ENCODE assay signal across 1 cellular context in genomic region chr11:35215945-35216344, GRCh38.
TF ChIP-seq lines count a peak whose summit lies in the region.

No MANE protein-coding gene starts in this region.

TF ChIP-seq in H1, 55 proteins besides CTCF, POLR2A, EP300 and RAD21 (continued from another document):
- TF ChIP-seq CHD7 (IDR thresholded peaks at IDR 0.05; ENCODE audit: insufficient replicate concordance, low read length) = no peak
- no peak for TF ChIP-seq BRCA1 (IDR thresholded peaks at IDR 0.05; ENCODE audit: low read depth, low read length)
- TF ChIP-seq NRF1 (IDR thresholded peaks at IDR 0.05; ENCODE audit: low read depth, low read length) = no peak
- no peak for TF ChIP-seq CTBP2 (IDR thresholded peaks at IDR 0.05; ENCODE audit: borderline replicate concordance, insufficient read depth, insufficient read length, low read length)
- no peak for TF ChIP-seq HDAC6 (IDR thresholded peaks at IDR 0.05; ENCODE audit: low read depth, low read length)
- TF ChIP-seq TAF1 (IDR thresholded peaks at IDR 0.05; ENCODE audit: low read depth, low read length) = no peak
- no peak for TF ChIP-seq JUN (IDR thresholded peaks at IDR 0.05; ENCODE audit: low read depth, low read length)
- TF ChIP-seq CEBPB (IDR thresholded peaks at IDR 0.05; ENCODE audit: low read depth, low read length) = no peak
- TF ChIP-seq YY1 (IDR thresholded peaks at IDR 0.05; ENCODE audit: low read depth, low read length) = no peak
- no peak for TF ChIP-seq FOSL1 (IDR thresholded peaks at IDR 0.05; ENCODE audit: insufficient read depth, low read depth, low read length)
- no peak for TF ChIP-seq ATF2 (IDR thresholded peaks at IDR 0.05; ENCODE audit: low read length)
- no peak for TF ChIP-seq SRF (IDR thresholded peaks at IDR 0.05; ENCODE audit: low read depth, low read length)
- TF ChIP-seq CBX8 (IDR thresholded peaks at IDR 0.05; ENCODE audit: borderline replicate concordance, low read depth, low read length) = no peak
- TF ChIP-seq RNF2 (IDR thresholded peaks at IDR 0.05; ENCODE audit: borderline replicate concordance, low read depth, low read length, missing control alignments, poor library complexity, severe bottlenecking) = no peak
